1 cellular context compared by ENCODE assay signal in genomic region chr15:73994419-73994883, GRCh38.
TF ChIP-seq lines count a peak whose summit lies in the region.

PML (plus strand) TSS chr15:73994716; CDS start chr15:73994813, 97 bp downstream.

TF ChIP-seq in GM12878, 131 proteins besides CTCF, POLR2A, EP300 and RAD21 (continued from another document):
- TF ChIP-seq POLR2AphosphoS5 (IDR thresholded peaks at IDR 0.05; ENCODE audit: low read length) (peak; percentile 63; the same call in 1 of the 2 replicates), PAX5 (IDR thresholded peaks at IDR 0.05; ENCODE audit: borderline replicate concordance, low read depth, low read length) (no peak), CREB1 (IDR thresholded peaks at IDR 0.05; ENCODE audit: low read depth) (no peak), E2F8 (IDR thresholded peaks at IDR 0.05; ENCODE audit: low read depth, partially characterized antibody) (no peak), IKZF1 (conservative IDR thresholded peaks at IDR 0.05) (peak; percentile 25; the same call in 1 of the 2 replicates), BHLHE40 (IDR thresholded peaks at IDR 0.05; ENCODE audit: borderline replicate concordance in 1 of 2, low read depth in 2 of 2, low read length in 1 of 2) (peak in 1 of 2 experiments; percentile 36; a peak in 2 of 4 replicates), HSF1 (IDR thresholded peaks at IDR 0.05; ENCODE audit: low read depth, low read length) (no peak), EGR1 (IDR thresholded peaks at IDR 0.05; ENCODE audit: borderline replicate concordance in 1 of 2, low read depth in 2 of 2, low read length in 2 of 2) (peak in 1 of 2 experiments; percentile 35; a peak in 1 of 3 replicates), CBX3 (IDR thresholded peaks at IDR 0.05; ENCODE audit: borderline replicate concordance, low read depth) (no peak), CEBPB (IDR thresholded peaks at IDR 0.05; ENCODE audit: borderline replicate concordance in 1 of 2, low read depth in 2 of 2, low read length in 2 of 2) (no peak), SPI1 (IDR thresholded peaks at IDR 0.05; ENCODE audit: borderline replicate concordance, insufficient read depth, low read depth, low read length) (peak; percentile 93), CREM (IDR thresholded peaks at IDR 0.05; ENCODE audit: low read depth) (0 out of 2 replicates have a peak, but pooled peaks have one; percentile 15), RELB (IDR thresholded peaks at IDR 0.05; ENCODE audit: low read depth) (peak; percentile 23; the same call in 1 of the 2 replicates), HDAC2 (IDR thresholded peaks at IDR 0.05) (no peak), FOS (IDR thresholded peaks at IDR 0.05; ENCODE audit: borderline replicate concordance, extremely low read depth, insufficient read length) (no peak), ZNF592 (IDR thresholded peaks at IDR 0.05) (no peak), SP1 (IDR thresholded peaks at IDR 0.05; ENCODE audit: low read depth, low read length) (peak; percentile 45), SMC3 (IDR thresholded peaks at IDR 0.05; ENCODE audit: borderline replicate concordance, low read length) (no peak), NR2C2 (IDR thresholded peaks at IDR 0.05; ENCODE audit: borderline replicate concordance, control insufficient read depth, insufficient read length, low read depth) (no peak), KAT2A (conservative IDR thresholded peaks at IDR 0.05; ENCODE audit: control insufficient read depth, low read depth, low read length) (no peak), SMAD1 (IDR thresholded peaks at IDR 0.05; ENCODE audit: low read depth, partially characterized antibody) (no peak), ZZZ3 (IDR thresholded peaks at IDR 0.05; ENCODE audit: control insufficient read depth, insufficient read length, low read depth) (no peak), CHD4 (IDR thresholded peaks at IDR 0.05) (no peak), MEF2A (IDR thresholded peaks at IDR 0.05; ENCODE audit: insufficient read depth, low read depth, low read length) (no peak), MXI1 (IDR thresholded peaks at IDR 0.05; ENCODE audit: low read depth, low read length) (no peak; the same call in 1 of the 2 replicates), ZNF274 (IDR thresholded peaks at IDR 0.05; ENCODE audit: insufficient read depth, insufficient read length) (no peak), SRF (IDR thresholded peaks at IDR 0.05; ENCODE audit: low read depth in 2 of 2, low read length in 2 of 2) (no peak), PKNOX1 (IDR thresholded peaks at IDR 0.05) (peak; percentile 34), TAF1 (IDR thresholded peaks at IDR 0.05; ENCODE audit: borderline replicate concordance, low read depth, low read length) (peak; percentile 61; the same call in 1 of the 2 replicates), RAD51 (IDR thresholded peaks at IDR 0.05) (no peak), PML (IDR thresholded peaks at IDR 0.05; ENCODE audit: low read length) (0 out of 2 replicates have a peak, but pooled peaks have one; percentile 39), BCL11A (IDR thresholded peaks at IDR 0.05; ENCODE audit: low read depth, low read length) (no peak), LARP7 (IDR thresholded peaks at IDR 0.05) (no peak), POU2F2 (IDR thresholded peaks at IDR 0.05; ENCODE audit: borderline replicate concordance, low read depth, low read length) (no peak), RFX5 (IDR thresholded peaks at IDR 0.05; ENCODE audit: low read depth, low read length) (peak; percentile 29; the same call in 1 of the 2 replicates), RUNX3 (IDR thresholded peaks at IDR 0.05; ENCODE audit: low read length) (peak; percentile 66), GABPA (IDR thresholded peaks at IDR 0.05; ENCODE audit: low read depth) (0 out of 2 replicates have a peak, but pooled peaks have one; percentile 45), POLR2AphosphoS2 (IDR thresholded peaks at IDR 0.05; ENCODE audit: low read depth, low read length) (no peak), MYB (IDR thresholded peaks at IDR 0.05; ENCODE audit: borderline replicate concordance, low read depth, low read length) (0 out of 2 replicates have a peak, but pooled peaks have one; percentile 21), USF2 (IDR thresholded peaks at IDR 0.05; ENCODE audit: borderline replicate concordance, low read depth, low read length) (no peak), RCOR1 (conservative IDR thresholded peaks at IDR 0.05; ENCODE audit: low read depth, low read length) (no peak), CBX5 (IDR thresholded peaks at IDR 0.05; ENCODE audit: low read depth) (no peak), ZNF207 (IDR thresholded peaks at IDR 0.05; ENCODE audit: borderline replicate concordance) (no peak), YBX1 (IDR thresholded peaks at IDR 0.05) (no peak)
- TF ChIP-seq, protein P1, sequence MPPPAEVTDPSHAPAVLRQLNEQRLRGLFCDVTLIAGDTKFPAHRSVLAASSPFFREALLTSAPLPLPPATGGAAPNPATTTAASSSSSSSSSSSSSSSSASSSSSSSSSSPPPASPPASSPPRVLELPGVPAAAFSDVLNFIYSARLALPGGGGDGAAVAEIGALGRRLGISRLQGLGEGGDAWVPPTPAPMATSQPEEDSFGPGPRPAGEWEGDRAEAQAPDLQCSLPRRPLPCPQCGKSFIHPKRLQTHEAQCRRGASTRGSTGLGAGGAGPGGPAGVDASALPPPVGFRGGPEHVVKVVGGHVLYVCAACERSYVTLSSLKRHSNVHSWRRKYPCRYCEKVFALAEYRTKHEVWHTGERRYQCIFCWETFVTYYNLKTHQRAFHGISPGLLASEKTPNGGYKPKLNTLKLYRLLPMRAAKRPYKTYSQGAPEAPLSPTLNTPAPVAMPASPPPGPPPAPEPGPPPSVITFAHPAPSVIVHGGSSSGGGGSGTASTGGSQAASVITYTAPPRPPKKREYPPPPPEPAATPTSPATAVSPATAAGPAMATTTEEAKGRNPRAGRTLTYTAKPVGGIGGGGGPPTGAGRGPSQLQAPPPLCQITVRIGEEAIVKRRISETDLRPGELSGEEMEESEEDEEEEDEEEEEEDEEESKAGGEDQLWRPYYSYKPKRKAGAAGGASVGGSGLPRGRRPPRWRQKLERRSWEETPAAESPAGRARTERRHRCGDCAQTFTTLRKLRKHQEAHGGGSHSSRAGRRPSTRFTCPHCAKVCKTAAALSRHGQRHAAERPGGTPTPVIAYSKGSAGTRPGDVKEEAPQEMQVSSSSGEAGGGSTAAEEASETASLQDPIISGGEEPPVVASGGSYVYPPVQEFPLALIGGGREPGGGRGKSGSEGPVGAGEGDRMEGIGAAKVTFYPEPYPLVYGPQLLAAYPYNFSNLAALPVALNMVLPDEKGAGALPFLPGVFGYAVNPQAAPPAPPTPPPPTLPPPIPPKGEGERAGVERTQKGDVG (CRISPR knock-in tag; IDR thresholded peaks at IDR 0.05), result no peak
- TF ChIP-seq, protein P2, sequence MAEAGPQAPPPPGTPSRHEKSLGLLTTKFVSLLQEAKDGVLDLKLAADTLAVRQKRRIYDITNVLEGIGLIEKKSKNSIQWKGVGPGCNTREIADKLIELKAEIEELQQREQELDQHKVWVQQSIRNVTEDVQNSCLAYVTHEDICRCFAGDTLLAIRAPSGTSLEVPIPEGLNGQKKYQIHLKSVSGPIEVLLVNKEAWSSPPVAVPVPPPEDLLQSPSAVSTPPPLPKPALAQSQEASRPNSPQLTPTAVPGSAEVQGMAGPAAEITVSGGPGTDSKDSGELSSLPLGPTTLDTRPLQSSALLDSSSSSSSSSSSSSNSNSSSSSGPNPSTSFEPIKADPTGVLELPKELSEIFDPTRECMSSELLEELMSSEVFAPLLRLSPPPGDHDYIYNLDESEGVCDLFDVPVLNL (IDR thresholded peaks at IDR 0.05; ENCODE audit: low read depth, low read length), result no peak
